In the genomic region with DNA sequence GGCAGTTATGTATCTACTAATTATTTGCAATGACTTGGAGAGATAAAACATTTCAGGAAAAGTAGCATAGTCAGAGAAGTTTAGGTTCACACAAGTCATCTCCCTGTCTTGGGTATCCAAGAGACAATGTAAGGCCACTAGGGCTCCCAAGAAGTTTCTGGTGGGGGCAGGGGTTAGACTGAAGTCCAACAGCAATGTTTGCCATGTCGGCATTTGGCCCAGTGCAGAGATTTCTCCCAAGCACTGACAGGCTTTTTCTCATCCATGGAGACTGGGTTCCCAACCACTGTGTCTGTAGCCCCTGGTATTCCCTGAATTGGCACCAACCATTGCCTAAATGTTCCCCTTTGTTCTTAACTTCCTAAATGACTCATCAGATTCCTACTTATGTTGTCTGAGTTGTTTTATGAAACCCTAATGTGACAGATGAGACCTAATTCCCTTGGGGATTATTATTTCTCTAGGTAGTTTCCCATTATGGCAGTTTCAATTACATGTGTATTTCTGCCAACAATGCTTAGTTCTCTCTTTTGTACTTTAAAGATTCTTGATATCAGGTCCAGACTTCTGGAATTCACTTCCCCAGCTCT, we compare ENCODE assay signal across 17 cellular contexts.
"Had no signal": no experiment of that assay in that cellular context is flagged by ENCODE, and none has a peak within 500 bp of the region (broad histone marks: within the 10 kb centered on the region; RNA-seq: fewer than 3 reads in every experiment).

No MANE protein-coding gene starts in this region.

- H3K9me3 Mint-ChIP-seq: activated CD4-positive, alpha-beta memory T cell treated with anti-CD3 and anti-CD28 coated beads for 36 hours; stimulated activated effector memory CD8-positive, alpha-beta T cell treated with anti-CD3 and anti-CD28 coated beads, Interleukin-12 subunit alpha, Interleukin-12 subunit beta, amount 100 ng/mL, for 72 hours had no signal

- H3K9me3 ChIP-seq: adrenal gland, gastroesophageal sphincter, tibial artery had no signal

- H3K36me3 Mint-ChIP-seq: activated CD4-positive, alpha-beta memory T cell treated with anti-CD3 and anti-CD28 coated beads for 36 hours; activated CD8-positive, alpha-beta memory T cell treated with anti-CD3 and anti-CD28 coated beads, Interleukin-2, amount 10 ng/mL, durations not matched to agents 7 days and 5 days; activated naive CD4-positive, alpha-beta T cell treated with anti-CD3 and anti-CD28 coated beads, Interleukin-2, amount 50 U/mL, for 24 hours; naive thymus-derived CD8-positive, alpha-beta T cell; stimulated activated effector memory CD8-positive, alpha-beta T cell treated with anti-CD3 and anti-CD28 coated beads, Interleukin-12 subunit alpha, Interleukin-12 subunit beta, amount 100 ng/mL, for 72 hours had no signal

- H3K4me1 Mint-ChIP-seq: activated CD4-positive, alpha-beta T cell treated with anti-CD3 and anti-CD28 coated beads for 36 hours; activated CD8-positive, alpha-beta memory T cell treated with anti-CD3 and anti-CD28 coated beads, Interleukin-2, amount 10 ng/mL, durations not matched to agents 7 days and 5 days; activated naive CD4-positive, alpha-beta T cell treated with anti-CD3 and anti-CD28 coated beads, Interleukin-2, amount 50 U/mL, for 24 hours; naive thymus-derived CD8-positive, alpha-beta T cell; stimulated activated effector memory CD8-positive, alpha-beta T cell treated with anti-CD3 and anti-CD28 coated beads, Interleukin-12 subunit alpha, Interleukin-12 subunit beta, amount 100 ng/mL, for 72 hours; T-helper 17 cell had no signal

- H3K36me3 ChIP-seq: adrenal gland, gastroesophageal sphincter, tibial artery had no signal

- ATAC-seq: activated CD4-positive, alpha-beta T cell treated with anti-CD3 and anti-CD28 coated beads for 36 hours; activated CD8-positive, alpha-beta memory T cell treated with anti-CD3 and anti-CD28 coated beads, Interleukin-2, amount 10 ng/mL, durations not matched to agents 7 days and 5 days; gastroesophageal sphincter; naive thymus-derived CD8-positive, alpha-beta T cell; stimulated activated effector memory CD8-positive, alpha-beta T cell treated with anti-CD3 and anti-CD28 coated beads, Interleukin-12 subunit alpha, Interleukin-12 subunit beta, amount 100 ng/mL, for 72 hours; T-helper 17 cell had no signal

- H3K4me3 Mint-ChIP-seq: activated CD4-positive, alpha-beta memory T cell treated with anti-CD3 and anti-CD28 coated beads for 36 hours; activated CD4-positive, alpha-beta T cell treated with anti-CD3 and anti-CD28 coated beads for 36 hours; activated CD8-positive, alpha-beta memory T cell treated with anti-CD3 and anti-CD28 coated beads, Interleukin-2, amount 10 ng/mL, durations not matched to agents 7 days and 5 days; activated naive CD4-positive, alpha-beta T cell treated with anti-CD3 and anti-CD28 coated beads, Interleukin-2, amount 50 U/mL, for 24 hours; naive thymus-derived CD8-positive, alpha-beta T cell; stimulated activated effector memory CD8-positive, alpha-beta T cell treated with anti-CD3 and anti-CD28 coated beads, Interleukin-12 subunit alpha, Interleukin-12 subunit beta, amount 100 ng/mL, for 72 hours; T-helper 17 cell had no signal

- H3K27ac ChIP-seq: adrenal gland, epithelial cell of prostate, gastroesophageal sphincter, tibial artery had no signal

- H3K27ac Mint-ChIP-seq: activated CD4-positive, alpha-beta memory T cell treated with anti-CD3 and anti-CD28 coated beads for 36 hours; activated CD4-positive, alpha-beta T cell treated with anti-CD3 and anti-CD28 coated beads for 36 hours; activated CD8-positive, alpha-beta memory T cell treated with anti-CD3 and anti-CD28 coated beads, Interleukin-2, amount 10 ng/mL, durations not matched to agents 7 days and 5 days; activated naive CD4-positive, alpha-beta T cell treated with anti-CD3 and anti-CD28 coated beads, Interleukin-2, amount 50 U/mL, for 24 hours; naive thymus-derived CD8-positive, alpha-beta T cell; stimulated activated effector memory CD8-positive, alpha-beta T cell treated with anti-CD3 and anti-CD28 coated beads, Interleukin-12 subunit alpha, Interleukin-12 subunit beta, amount 100 ng/mL, for 72 hours; T-helper 17 cell had no signal

- H3K4me1 ChIP-seq: adrenal gland, gastroesophageal sphincter, tibial artery had no signal

- DNase-seq: activated CD4-positive, alpha-beta memory T cell treated with anti-CD3 and anti-CD28 coated beads for 36 hours; activated CD4-positive, alpha-beta T cell treated with anti-CD3 and anti-CD28 coated beads for 36 hours; activated CD8-positive, alpha-beta memory T cell treated with anti-CD3 and anti-CD28 coated beads, Interleukin-2, amount 10 ng/mL, durations not matched to agents 7 days and 5 days; activated effector memory CD4-positive, alpha-beta T cell treated with Interleukin-2 at 50 U/mL for 16 hours; activated T-cell treated with anti-CD3 and anti-CD28 coated beads, Interleukin-2, amount 50 U/mL, for 1 hour; adrenal gland; islet precursor cell; mesenchymal stem cell; naive thymus-derived CD8-positive, alpha-beta T cell; posterior cingulate gyrus; retina; T-helper 17 cell; tibial artery had no signal

- H3K4me3 ChIP-seq: adrenal gland, gastroesophageal sphincter, tibial artery had no signal

- H3K27me3 ChIP-seq: adrenal gland, gastroesophageal sphincter, tibial artery had no signal

- H3K27me3 Mint-ChIP-seq: T-helper 17 cell had no signal
